In the genomic region with DNA sequence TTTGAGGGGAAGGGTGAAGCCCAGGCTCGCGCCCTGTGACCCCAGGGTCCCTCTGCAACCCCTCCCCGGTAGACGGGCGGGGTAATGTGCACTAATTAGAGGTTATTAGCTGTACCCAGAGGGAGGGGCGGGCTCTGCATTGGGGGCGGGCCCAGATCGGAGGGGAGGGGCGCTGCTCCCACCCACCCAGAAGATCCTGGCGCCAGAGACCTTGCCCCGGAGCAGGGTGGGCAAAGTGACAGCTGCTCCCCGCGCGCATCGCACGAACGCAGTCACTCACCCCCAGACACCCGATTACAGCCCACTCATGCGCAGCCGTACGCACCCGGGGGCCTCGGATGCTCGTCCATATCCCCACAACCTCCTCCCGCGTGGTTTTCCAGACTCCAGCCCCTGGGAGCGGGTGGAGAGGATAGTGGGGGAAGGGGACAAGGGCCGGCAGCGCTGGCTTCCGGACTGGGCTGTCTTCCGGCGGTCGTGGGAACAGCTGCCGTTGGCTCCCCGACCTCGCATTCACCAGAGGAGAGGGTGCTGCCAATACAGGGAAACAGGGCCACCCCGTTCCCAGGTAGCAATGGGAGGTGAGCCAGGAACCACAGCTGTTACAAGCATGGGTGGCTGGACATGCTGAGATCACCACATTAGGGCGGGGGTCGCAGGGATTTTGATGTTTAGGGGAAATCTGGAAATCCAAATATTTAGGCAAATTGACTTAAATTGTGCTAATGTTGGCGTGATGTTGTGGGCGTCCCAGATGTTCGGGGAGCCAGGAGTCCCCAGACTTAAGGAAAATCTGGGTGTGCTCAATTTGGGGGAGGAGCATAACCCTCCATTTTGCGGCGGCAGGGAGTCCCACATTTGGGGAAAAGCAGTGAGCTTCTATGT, we compare ENCODE assay signal across 1 cellular context.
A peak's percentile ranks its signal among the peaks of the same experiment; 100 is the strongest.
TF ChIP-seq lines count a peak whose summit lies in the region.

No MANE protein-coding gene starts in this region.

TF ChIP-seq in liver, 16 proteins besides CTCF, POLR2A, EP300 and RAD21 (continued from another document):
- TF ChIP-seq GABPA (IDR thresholded peaks at IDR 0.05 in 1 of 2, conservative IDR thresholded peaks at IDR 0.05 in 1 of 2) (peak in 1 of 2 donors; percentile 83), RXRA (IDR thresholded peaks at IDR 0.05) (peak in 1 of 2 donors; percentile 11), FOXA2 (IDR thresholded peaks at IDR 0.05) (no peak), NR2F2 (IDR thresholded peaks at IDR 0.05) (no peak)
